ENCODE assay signal across 26 cellular contexts in genomic region chr7:17549406-17549805, GRCh38.
"Had no signal": no experiment of that assay in that cellular context is flagged by ENCODE, and none has a peak within 500 bp of the region (broad histone marks: within the 10 kb centered on the region; RNA-seq: fewer than 3 reads in every experiment).

No MANE protein-coding gene starts in this region.

- DNase-seq: cortex of kidney; effector CD8-positive, alpha-beta T cell; effector memory CD8-positive, alpha-beta T cell; endodermal cell; erythroblast; esophagus squamous epithelium; foreskin fibroblast; foreskin melanocyte; gastrocnemius medialis; heart left ventricle; hypothalamus; immature natural killer cell; islet precursor cell; kidney; kidney glomerular epithelial cell; left lung; left ventricle myocardium superior; lower lobe of right lung; mesendoderm; midbrain; naive B cell had no signal

- H3K27me3 ChIP-seq: esophagus squamous epithelium, gastrocnemius medialis, heart left ventricle, hepatocyte, left lung had no signal

- H3K36me3 Mint-ChIP-seq: immature natural killer cell, memory B cell, naive B cell had no signal

- ATAC-seq: effector memory CD8-positive, alpha-beta T cell; esophagus mucosa; gastrocnemius medialis; heart left ventricle; left lung; left ventricle myocardium superior; lower lobe of right lung had no signal

- H3K27ac Mint-ChIP-seq: dendritic cell treated with granulocyte-macrophage colony-stimulating factor and Interleukin-4, amounts not matched to agents 40 ng/mL and 50 ng/mL, for 4 days; effector memory CD8-positive, alpha-beta T cell; endodermal cell; immature natural killer cell; memory B cell; naive B cell had no signal

- H3K4me1 ChIP-seq: gastrocnemius medialis had no signal

- H3K27ac ChIP-seq: epithelial cell of prostate, esophagus squamous epithelium, gastrocnemius medialis, heart left ventricle, hepatocyte, left lung, lower lobe of right lung had no signal

- H3K9me3 ChIP-seq: esophagus squamous epithelium, gastrocnemius medialis, heart left ventricle, left lung, lower lobe of right lung had no signal

- H3K36me3 ChIP-seq: esophagus squamous epithelium, gastrocnemius medialis, heart left ventricle, left lung, lower lobe of right lung had no signal

- H3K4me3 ChIP-seq: esophagus squamous epithelium, gastrocnemius medialis, heart left ventricle, hepatocyte, left lung, lower lobe of right lung had no signal

- H3K4me3 Mint-ChIP-seq: dendritic cell treated with granulocyte-macrophage colony-stimulating factor and Interleukin-4, amounts not matched to agents 40 ng/mL and 50 ng/mL, for 4 days; effector memory CD8-positive, alpha-beta T cell; endodermal cell; immature natural killer cell; memory B cell; naive B cell had no signal

- H3K9me3 Mint-ChIP-seq: dendritic cell treated with granulocyte-macrophage colony-stimulating factor and Interleukin-4, amounts not matched to agents 40 ng/mL and 50 ng/mL, for 4 days; effector memory CD8-positive, alpha-beta T cell; endodermal cell; memory B cell; naive B cell had no signal

- H3K4me1 Mint-ChIP-seq: endodermal cell, immature natural killer cell, memory B cell had no signal

- H3K27me3 Mint-ChIP-seq: dendritic cell treated with granulocyte-macrophage colony-stimulating factor and Interleukin-4, amounts not matched to agents 40 ng/mL and 50 ng/mL, for 4 days; naive B cell had no signal
